1 cellular context compared by ENCODE assay signal in the genomic region with DNA sequence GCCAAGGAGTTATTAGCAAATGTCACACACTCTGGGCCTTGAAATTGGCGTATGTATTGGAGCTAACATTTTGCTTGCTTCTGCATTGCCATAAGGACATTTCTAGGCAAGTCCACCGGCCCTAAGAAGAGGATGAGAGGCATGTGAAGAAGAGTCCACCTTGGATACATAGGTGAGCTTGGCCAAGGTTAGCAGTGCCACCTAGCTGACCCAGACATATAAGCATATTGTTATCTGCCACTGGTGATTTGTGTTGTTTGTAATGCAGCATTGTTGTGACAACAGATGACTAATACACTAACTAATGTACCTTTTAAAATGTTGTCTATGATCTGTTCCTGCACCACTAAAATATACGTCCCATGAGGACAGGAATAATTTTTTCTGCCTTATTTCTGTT.
TF ChIP-seq lines count a peak whose summit lies in the region.

No MANE protein-coding gene starts in this region.

TF ChIP-seq in GM23338, 12 proteins besides CTCF, POLR2A, EP300 and RAD21 (continued from another document):
- TF ChIP-seq ZNF462 (CRISPR knock-in tag; IDR thresholded peaks at IDR 0.05) = no peak
- TF ChIP-seq POLR2AphosphoS5 (IDR thresholded peaks at IDR 0.05; ENCODE audit: low read depth) = no peak
- no peak for TF ChIP-seq ZNF114 (CRISPR knock-in tag; IDR thresholded peaks at IDR 0.05)
- no peak for TF ChIP-seq EZH2phosphoT487 (IDR thresholded peaks at IDR 0.05; ENCODE audit: unreplicated experiment)
- no peak for TF ChIP-seq ZNF331 (CRISPR knock-in tag; IDR thresholded peaks at IDR 0.05; ENCODE audit: low read depth)
- no peak for TF ChIP-seq EZH2 (IDR thresholded peaks at IDR 0.05; ENCODE audit: low read depth, unreplicated experiment)
- TF ChIP-seq REST (IDR thresholded peaks at IDR 0.05; ENCODE audit: unreplicated experiment) = no peak
- TF ChIP-seq CREB1 (CRISPR knock-in tag; IDR thresholded peaks at IDR 0.05; ENCODE audit: low read depth) = no peak
- TF ChIP-seq ETS1 (IDR thresholded peaks at IDR 0.05) = no peak
